Comparison of ENCODE assay signal across 8 cellular contexts in genomic region chr17:7615265-7615747, GRCh38. TPM values are rescaled to one million over a fixed set of nuclear protein-coding genes. Genes with fewer than 3 reads are reported as not detected.
DNase-seq lines count a peak whose midpoint lies in the region; ATAC-seq and TF ChIP-seq lines count a peak whose summit lies in the region.

No MANE protein-coding gene starts in this region.

- WGBS in aorta, 2 donors, result 5 to 6% methylated on average over 28 of the region's 28 CpGs

- H3K27me3 ChIP-seq in aorta (ENCODE audit: control insufficient read depth in 1 of 2, insufficient read depth in 2 of 2, low read length in 1 of 2), result no peaks in the 10 kb centered on the region

- H3K27me3 Mint-ChIP-seq in central memory CD8-positive, alpha-beta T cell, result no peaks in the 10 kb centered on the region
- peaks cover 0 to 4% (median 0%) of the 10 kb centered on the region in 3 donors for H3K27me3 Mint-ChIP-seq in naive B cell

- H3K4me3 ChIP-seq in AG09309 (ENCODE audit: control insufficient read depth, low read depth, low read length), result peak overlapping the region; percentile 44
- peak overlapping the region in 1 of 2 donors; percentile 11 for H3K4me3 ChIP-seq in aorta (ENCODE audit: low read length in 2 of 2)

- intact Hi-C loops in aorta (cut with DNase I), result loop anchor here in 1 of 2 donors (1.0 kb wide), 1 partner anchor 72 kb away; the partner anchor contains the start of gene TP53

- H3K9me3 Mint-ChIP-seq in central memory CD8-positive, alpha-beta T cell, result no peaks in the 10 kb centered on the region
- no peaks in the 10 kb centered on the region for H3K9me3 Mint-ChIP-seq in naive B cell

- no peaks in the 10 kb centered on the region for H3K36me3 ChIP-seq in aorta (ENCODE audit: control insufficient read depth in 1 of 2, insufficient read depth in 2 of 2, low read length in 1 of 2)

- no peak for DNase-seq in AG09309 (ENCODE audit: low read depth)
- DNase-seq in central memory CD8-positive, alpha-beta T cell (ENCODE audit: low spot score in 2 of 2), result no peak
- no peak for DNase-seq in naive B cell
- no peak for DNase-seq in aorta
- DNase-seq in NCI-H345 (lab: John Stamatoyannopoulos, UW), result no peak

- peak overlapping the region; percentile 89 for H3K4me3 Mint-ChIP-seq in central memory CD8-positive, alpha-beta T cell
- peak overlapping the region; percentile 82 to 98 (median 94) for H3K4me3 Mint-ChIP-seq in naive B cell

- H3K9me3 ChIP-seq in aorta (ENCODE audit: control insufficient read depth, low read length), result no peaks in the 10 kb centered on the region

- H3K27ac ChIP-seq in aorta (ENCODE audit: low read depth in 1 of 2, low read length in 2 of 2), result peak overlapping the region in 1 of 2 donors; percentile 58

- H3K36me3 Mint-ChIP-seq in central memory CD8-positive, alpha-beta T cell (ENCODE audit: insufficient read depth), result peaks cover 10% of the 10 kb centered on the region
- H3K36me3 Mint-ChIP-seq in naive B cell, result no peaks in the 10 kb centered on the region

- peaks cover 37% of the 10 kb centered on the region for H3K4me1 Mint-ChIP-seq in central memory CD8-positive, alpha-beta T cell
- H3K4me1 Mint-ChIP-seq in naive B cell, result peaks cover 29 to 36% (median 31%) of the 10 kb centered on the region in 3 donors

- TF ChIP-seq CTCF in AG09309 (IDR thresholded peaks at IDR 0.05; ENCODE audit: control insufficient read depth, insufficient read depth, low read depth, low read length, missing control alignments), result no peak

- no peak for TF ChIP-seq RAD21 in Ishikawa (IDR thresholded peaks at IDR 0.05; ENCODE audit: low read depth)

- TF ChIP-seq EP300 in Ishikawa (IDR thresholded peaks at IDR 0.05; ENCODE audit: borderline replicate concordance), result no peak

- peak overlapping the region; percentile 87 for H3K27ac Mint-ChIP-seq in central memory CD8-positive, alpha-beta T cell (ENCODE audit: low read depth)
- H3K27ac Mint-ChIP-seq in naive B cell, result peak overlapping the region; percentile 84 to 99 (median 98)

- peaks cover 2 to 9% of the 10 kb centered on the region in 2 donors for H3K4me1 ChIP-seq in aorta (ENCODE audit: control insufficient read depth in 1 of 2, insufficient read depth in 2 of 2, low read length in 2 of 2)

- peak; percentile 41 for ATAC-seq in central memory CD8-positive, alpha-beta T cell (replicated peaks; ENCODE audit: extremely low read depth, poor library complexity, severe bottlenecking)
- ATAC-seq in naive B cell (ENCODE audit: low read depth in 2 of 2) (peak; percentile 23 to 26), GM21528 (IDR thresholded peaks at IDR 0.05; ENCODE audit: low FRiP score, unreplicated experiment) (no peak), aorta (ENCODE audit: low FRiP score) (no peak), GM21619 (IDR thresholded peaks at IDR 0.05; ENCODE audit: unreplicated experiment) (no peak)

TF ChIP-seq in Ishikawa, 13 proteins besides CTCF, POLR2A, EP300 and RAD21:
- peak; percentile 42; the same call in 1 of the 2 replicates for TF ChIP-seq MAX (IDR thresholded peaks at IDR 0.05)
- TF ChIP-seq USF1 (IDR thresholded peaks at IDR 0.05), result no peak

RNA-seq across cellular contexts. Expression of gene FXR2, which starts 0.6 kb away (rescaled TPM):
- polyA plus RNA-seq in naive B cell (ENCODE audit: low read depth in 6 of 6) (10 to 100 TPM in 5 of 6 donors, 1 to 10 TPM in 1; 7.8 to 20.1 (median 12.5) TPM), aorta (10 to 100 TPM; 21.2 to 36.5 TPM)
- 10 to 100 TPM; 25.3 to 31.1 TPM for total RNA-seq in aorta

RNA-seq across cellular contexts. Expression of gene SAT2, which starts 12.3 kb away (rescaled TPM):
- polyA plus RNA-seq in naive B cell (ENCODE audit: low read depth in 6 of 6), result 10 to 100 TPM; 34.2 to 42.5 (median 35.9) TPM
- total RNA-seq in aorta, result 10 to 100 TPM; 45.9 to 67.4 TPM
- 100 to 1,000 TPM; 152 to 180 TPM for polyA plus RNA-seq in aorta

RNA-seq across cellular contexts. Expression of gene SHBG, which starts 14.6 kb away (rescaled TPM):
- polyA plus RNA-seq in naive B cell (ENCODE audit: low read depth in 6 of 6), result not detected
- under 1 TPM in 1 of 2 donors, not detected in 1; 0.33 TPM for total RNA-seq in aorta
- under 1 TPM in 1 of 2 donors, not detected in 1; 0.20 TPM for polyA plus RNA-seq in aorta

RNA-seq across cellular contexts. Expression of gene SOX15, which starts 25.4 kb away (rescaled TPM):
- not detected for polyA plus RNA-seq in naive B cell (ENCODE audit: low read depth in 6 of 6)
- 1 to 10 TPM; 1.1 to 2.4 TPM for total RNA-seq in aorta
- polyA plus RNA-seq in aorta, result 1 to 10 TPM in 1 of 2 donors, under 1 TPM in 1; 0.50 to 2.8 TPM

RNA-seq across cellular contexts. Expression of gene MPDU1, which starts 31.7 kb away (rescaled TPM):
- polyA plus RNA-seq in naive B cell (ENCODE audit: low read depth in 6 of 6) (10 to 100 TPM; 27.8 to 59.7 (median 43.1) TPM), aorta (10 to 100 TPM; 12.0 to 20.8 TPM)
- 10 to 100 TPM; 21.4 to 24.7 TPM for total RNA-seq in aorta

Comparison
In these comparisons a context has a peak if more than half of its experiments do, and no peak if none do; other contexts are left out.
1. ATAC-seq: peak in central memory CD8-positive, alpha-beta T cell (single experiment) and naive B cell (2 of 2); none in GM21528 (single experiment), aorta (single experiment) and GM21619 (single experiment).